ENCODE assay signal across 23 cellular contexts in the genomic region with DNA sequence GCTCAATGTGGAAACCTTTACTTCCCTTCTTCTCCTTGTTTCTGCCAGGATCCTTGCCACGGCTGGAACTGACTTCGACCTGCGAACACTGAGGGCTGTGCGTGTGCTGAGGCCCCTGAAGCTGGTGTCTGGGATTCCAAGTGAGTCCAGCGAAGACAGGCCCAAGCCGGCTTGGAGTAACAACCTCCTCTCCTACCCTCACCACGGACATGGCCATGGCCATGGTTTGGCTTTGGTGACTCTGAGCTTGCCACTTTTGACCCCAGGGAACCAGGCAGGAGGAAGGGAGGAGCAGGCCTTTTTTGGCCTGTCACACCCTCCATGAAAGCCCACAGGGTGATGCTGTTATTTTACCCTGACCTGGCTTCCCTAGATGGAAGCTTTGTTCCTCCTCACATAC. TPM values are rescaled to one million over a fixed set of nuclear protein-coding genes. Genes with fewer than 3 reads are reported as not detected.
DNase-seq lines count a peak whose midpoint lies in the region; ATAC-seq and TF ChIP-seq lines count a peak whose summit lies in the region.
"Had no signal": no experiment of that assay in that cellular context is flagged by ENCODE, and none has a peak within 500 bp of the region (broad histone marks: within the 10 kb centered on the region; RNA-seq: fewer than 3 reads in every experiment).

No MANE protein-coding gene starts in this region.

- H3K27me3 Mint-ChIP-seq in osteocyte (ENCODE audit: unreplicated experiment) = no peaks in the 10 kb centered on the region
- no peaks in the 10 kb centered on the region for H3K27me3 Mint-ChIP-seq in activated CD8-positive, alpha-beta T cell treated with anti-CD3 and anti-CD28 coated beads, Interleukin-2, amount 10 ng/mL, durations not matched to agents 7 days and 5 days (ENCODE audit: low read depth)

- no peak overlapping the region for H3K27ac Mint-ChIP-seq in osteocyte (ENCODE audit: unreplicated experiment)
- no peak overlapping the region for H3K27ac Mint-ChIP-seq in activated CD8-positive, alpha-beta T cell treated with anti-CD3 and anti-CD28 coated beads, Interleukin-2, amount 10 ng/mL, durations not matched to agents 7 days and 5 days
- H3K27ac Mint-ChIP-seq: CD14-positive monocyte; CD4-positive, CD25-positive, alpha-beta regulatory T cell; CD8-positive, alpha-beta memory T cell had no signal

- no peak for TF ChIP-seq POLR2A in esophagus squamous epithelium (IDR thresholded peaks at IDR 0.05)

- H3K9me3 ChIP-seq in esophagus squamous epithelium = no peaks in the 10 kb centered on the region
- H3K9me3 ChIP-seq: BE2C, BLaER1 had no signal

- no peaks in the 10 kb centered on the region for H3K36me3 Mint-ChIP-seq in osteocyte (ENCODE audit: unreplicated experiment)
- H3K36me3 Mint-ChIP-seq in activated CD8-positive, alpha-beta T cell treated with anti-CD3 and anti-CD28 coated beads, Interleukin-2, amount 10 ng/mL, durations not matched to agents 7 days and 5 days (ENCODE audit: low read depth) = no peaks in the 10 kb centered on the region
- H3K36me3 Mint-ChIP-seq: CD14-positive monocyte; CD4-positive, alpha-beta memory T cell; CD4-positive, CD25-positive, alpha-beta regulatory T cell; CD8-positive, alpha-beta memory T cell had no signal

- H3K4me3 Mint-ChIP-seq in osteocyte (ENCODE audit: unreplicated experiment) = no peak overlapping the region
- no peak overlapping the region for H3K4me3 Mint-ChIP-seq in activated CD8-positive, alpha-beta T cell treated with anti-CD3 and anti-CD28 coated beads, Interleukin-2, amount 10 ng/mL, durations not matched to agents 7 days and 5 days
- H3K4me3 Mint-ChIP-seq: CD14-positive monocyte; CD4-positive, alpha-beta memory T cell; CD4-positive, CD25-positive, alpha-beta regulatory T cell; CD8-positive, alpha-beta memory T cell had no signal

- H3K36me3 ChIP-seq in esophagus squamous epithelium = no peaks in the 10 kb centered on the region
- H3K36me3 ChIP-seq: BE2C, BLaER1 had no signal

- ATAC-seq in activated CD8-positive, alpha-beta T cell treated with anti-CD3 and anti-CD28 coated beads, Interleukin-2, amount 10 ng/mL, durations not matched to agents 7 days and 5 days = no peak
- ATAC-seq: GM12878 had no signal

- TF ChIP-seq CTCF in osteocyte (IDR thresholded peaks at IDR 0.05) (no peak), esophagus squamous epithelium (IDR thresholded peaks at IDR 0.05) (no peak)

- H3K4me1 ChIP-seq in esophagus squamous epithelium = no peaks in the 10 kb centered on the region
- H3K4me1 ChIP-seq: BE2C, BLaER1 had no signal

- H3K4me3 ChIP-seq in esophagus squamous epithelium = no peak overlapping the region
- H3K4me3 ChIP-seq: BLaER1, GM12878 had no signal

- peaks cover 0 to 60% (median 0%) of the 10 kb centered on the region in 4 donors for H3K27me3 ChIP-seq in esophagus squamous epithelium
- H3K27me3 ChIP-seq: BE2C, BLaER1 had no signal

- peaks cover 4% of the 10 kb centered on the region for H3K9me3 Mint-ChIP-seq in osteocyte (ENCODE audit: unreplicated experiment)
- no peaks in the 10 kb centered on the region for H3K9me3 Mint-ChIP-seq in activated CD8-positive, alpha-beta T cell treated with anti-CD3 and anti-CD28 coated beads, Interleukin-2, amount 10 ng/mL, durations not matched to agents 7 days and 5 days (ENCODE audit: insufficient read depth)
- H3K9me3 Mint-ChIP-seq: CD8-positive, alpha-beta memory T cell had no signal

- H3K27ac ChIP-seq in angular gyrus (ENCODE audit: low read depth, low read length) (peak overlapping the region; percentile 4), esophagus squamous epithelium (no peak overlapping the region)
- H3K27ac ChIP-seq: BLaER1 had no signal

- H3K4me1 Mint-ChIP-seq in osteocyte (ENCODE audit: unreplicated experiment) = no peaks in the 10 kb centered on the region
- H3K4me1 Mint-ChIP-seq in activated CD8-positive, alpha-beta T cell treated with anti-CD3 and anti-CD28 coated beads, Interleukin-2, amount 10 ng/mL, durations not matched to agents 7 days and 5 days (ENCODE audit: low read depth) = no peaks in the 10 kb centered on the region
- H3K4me1 Mint-ChIP-seq: CD14-positive monocyte; CD4-positive, alpha-beta memory T cell; CD4-positive, CD25-positive, alpha-beta regulatory T cell; CD8-positive, alpha-beta memory T cell had no signal

- WGBS in esophagus squamous epithelium, 2 donors = 87 to 93% methylated on average over 2 to 7 of the region's 7 CpGs

- POLR2A ChIA-PET in activated CD8-positive, alpha-beta T cell treated with anti-CD3 and anti-CD28 coated beads, Interleukin-2, amount 10 ng/mL, durations not matched to agents 7 days and 5 days (lab: Charles Lee) = no interaction called here

- DNase-seq in osteocyte (ENCODE audit: extremely low spot score, unreplicated experiment) = peak; percentile 65
- no peak for DNase-seq in activated CD8-positive, alpha-beta T cell treated with anti-CD3 and anti-CD28 coated beads, Interleukin-2, amount 10 ng/mL, durations not matched to agents 7 days and 5 days
- DNase-seq in foreskin melanocyte = no peak
- DNase-seq in esophagus squamous epithelium (lab: John Stamatoyannopoulos, UW) = no peak
- DNase-seq: 8988T; ACHN; BE2C; C1 segment of cervical spinal cord; CD4-positive, alpha-beta memory T cell; CD4-positive, CD25-positive, alpha-beta regulatory T cell; CD8-positive, alpha-beta memory T cell; COR-L47; DMS 273 treated with DMSO at 0.1 percent for 48 hours; DMS153; DMS53; DMS79; DND-41; EL; GDM1 had no signal

- intact Hi-C loops in esophagus squamous epithelium (cut with DNase I) = no loop called here

- CTCF ChIA-PET in activated CD8-positive, alpha-beta T cell treated with anti-CD3 and anti-CD28 coated beads, Interleukin-2, amount 10 ng/mL, durations not matched to agents 7 days and 5 days (lab: Charles Lee) = no interaction called here

RNA-seq across cellular contexts. Expression of a gene that starts 35.5 kb away (rescaled TPM):
- total RNA-seq in osteocyte (0.08 and 0.13 TPM in 2 replicates), esophagus squamous epithelium (not detected)
- total RNA-seq in activated CD8-positive, alpha-beta T cell treated with anti-CD3 and anti-CD28 coated beads, Interleukin-2, amount 10 ng/mL, durations not matched to agents 7 days and 5 days = not detected
- total RNA-seq: CD4-positive, alpha-beta memory T cell; CD4-positive, CD25-positive, alpha-beta regulatory T cell; CD8-positive, alpha-beta memory T cell had no signal
